ENCODE assay signal across 1 cellular context in genomic region chrX:74246524-74246923, GRCh38.
TF ChIP-seq lines count a peak whose summit lies in the region.

No MANE protein-coding gene starts in this region.

TF ChIP-seq in IMR-90, 13 proteins besides CTCF, POLR2A, EP300 and RAD21:
- TF ChIP-seq CEBPB (IDR thresholded peaks at IDR 0.05; ENCODE audit: low read depth, low read length) (peak; percentile 88), CHD1 (IDR thresholded peaks at IDR 0.05; ENCODE audit: low read depth, low read length) (no peak), ELK1 (IDR thresholded peaks at IDR 0.05; ENCODE audit: borderline replicate concordance, low read depth, low read length) (no peak), MAFK (IDR thresholded peaks at IDR 0.05; ENCODE audit: low read depth, low read length) (no peak), RCOR1 (IDR thresholded peaks at IDR 0.05; ENCODE audit: insufficient replicate concordance, low read length) (no peak)
